24 cellular contexts compared by ENCODE assay signal in the genomic region with DNA sequence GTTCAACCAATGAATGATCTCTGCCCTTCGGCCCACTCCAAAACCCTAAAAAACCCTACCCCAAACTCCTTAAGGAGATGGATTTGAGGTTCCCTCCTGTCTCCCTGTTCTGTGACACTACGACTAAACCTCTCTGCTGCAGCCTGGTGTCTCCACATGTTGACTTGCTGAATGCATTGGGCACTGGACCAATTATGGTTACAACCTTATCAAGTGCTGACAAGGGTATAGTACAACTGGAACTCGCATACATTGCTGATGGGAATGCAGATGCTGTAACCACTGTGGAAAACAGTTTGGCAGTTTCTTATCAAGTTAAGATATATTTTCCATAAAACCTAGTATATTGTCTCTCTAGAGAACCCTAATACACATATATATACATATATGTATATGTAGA.
"Had no signal": no experiment of that assay in that cellular context is flagged by ENCODE, and none has a peak within 500 bp of the region (broad histone marks: within the 10 kb centered on the region; RNA-seq: fewer than 3 reads in every experiment).

No MANE protein-coding gene starts in this region.

- DNase-seq: dermis blood vessel endothelial cell; glutamatergic neuron; immature natural killer cell; left ventricle myocardium inferior; lower lobe of right lung; midbrain; occipital lobe; right lobe of liver; spleen; stimulated activated CD4-positive, alpha-beta T cell treated with anti-CD3 and anti-CD28 coated beads, Interleukin-15, amount 100 ng/mL, for 24 hours; stimulated activated CD4-positive, alpha-beta T cell treated with anti-CD3 and anti-CD28 coated beads, Interleukin-1b, Interleukin-23, amount 100 ng/mL, for 48 hours; stimulated activated CD4-positive, alpha-beta T cell treated with anti-CD3 and anti-CD28 coated beads, Interleukin-4, amount 100 ng/mL, for 24 hours; trophoblast cell had no signal

- H3K36me3 ChIP-seq: gastroesophageal sphincter, left ventricle myocardium inferior, lower lobe of right lung, neural progenitor cell, prostate gland, right lobe of liver, spleen, thoracic aorta had no signal

- H3K27ac ChIP-seq: gastroesophageal sphincter, left ventricle myocardium inferior, lower lobe of right lung, neural progenitor cell, parathyroid adenoma, prostate gland, right lobe of liver, thoracic aorta had no signal

- H3K27me3 ChIP-seq: gastroesophageal sphincter, neural progenitor cell, right lobe of liver, spleen had no signal

- ATAC-seq: esophagus mucosa; gastroesophageal sphincter; natural killer cell treated with Interleukin-12 subunit alpha and Interleukin-12 subunit beta and Interleukin-15 and Interleukin-18, amount 100 ng/mL, for 72 hours; stimulated activated memory B cell treated with anti-CD40 and anti-IgM and Interleukin-4, amounts not matched to agents 10 μg/mL and 1 μg/mL and 100 μg/mL, for 72 hours had no signal

- H3K4me1 Mint-ChIP-seq: central memory CD8-positive, alpha-beta T cell; immature natural killer cell had no signal

- H3K9ac ChIP-seq: neural progenitor cell, parathyroid adenoma had no signal

- H3K9me3 ChIP-seq: gastroesophageal sphincter, lower lobe of right lung, prostate gland, right lobe of liver had no signal

- H3K4me1 ChIP-seq: parathyroid adenoma, prostate gland had no signal

- H3K4me3 ChIP-seq: gastroesophageal sphincter, left ventricle myocardium inferior, lower lobe of right lung, neural progenitor cell, prostate gland, right lobe of liver, spleen, thoracic aorta had no signal

- H3K27me3 Mint-ChIP-seq: central memory CD8-positive, alpha-beta T cell; memory B cell; natural killer cell treated with Interleukin-12 subunit alpha and Interleukin-12 subunit beta and Interleukin-15 and Interleukin-18, amount 100 ng/mL, for 72 hours; stimulated activated memory B cell treated with anti-CD40 and anti-IgM and Interleukin-4, amounts not matched to agents 10 μg/mL and 1 μg/mL and 100 μg/mL, for 72 hours; stimulated activated naive CD8-positive, alpha-beta T cell treated with anti-CD3 and anti-CD28 coated beads, Interleukin-15, Interleukin-2, amounts not matched to agents 100 ng/mL and 50 ng/mL, for 24 hours had no signal

- H3K4me3 Mint-ChIP-seq: central memory CD8-positive, alpha-beta T cell; immature natural killer cell; memory B cell; natural killer cell treated with Interleukin-12 subunit alpha and Interleukin-12 subunit beta and Interleukin-15 and Interleukin-18, amount 100 ng/mL, for 72 hours; neural progenitor cell; stimulated activated memory B cell treated with anti-CD40 and anti-IgM and Interleukin-4, amounts not matched to agents 10 μg/mL and 1 μg/mL and 100 μg/mL, for 72 hours; stimulated activated naive CD8-positive, alpha-beta T cell treated with anti-CD3 and anti-CD28 coated beads, Interleukin-15, Interleukin-2, amounts not matched to agents 100 ng/mL and 50 ng/mL, for 24 hours had no signal

- H3K27ac Mint-ChIP-seq: immature natural killer cell; memory B cell; neural progenitor cell; stimulated activated memory B cell treated with anti-CD40 and anti-IgM and Interleukin-4, amounts not matched to agents 10 μg/mL and 1 μg/mL and 100 μg/mL, for 72 hours; stimulated activated naive CD8-positive, alpha-beta T cell treated with anti-CD3 and anti-CD28 coated beads, Interleukin-15, Interleukin-2, amounts not matched to agents 100 ng/mL and 50 ng/mL, for 24 hours had no signal
